Comparison of ENCODE assay signal across 25 cellular contexts in the genomic region with DNA sequence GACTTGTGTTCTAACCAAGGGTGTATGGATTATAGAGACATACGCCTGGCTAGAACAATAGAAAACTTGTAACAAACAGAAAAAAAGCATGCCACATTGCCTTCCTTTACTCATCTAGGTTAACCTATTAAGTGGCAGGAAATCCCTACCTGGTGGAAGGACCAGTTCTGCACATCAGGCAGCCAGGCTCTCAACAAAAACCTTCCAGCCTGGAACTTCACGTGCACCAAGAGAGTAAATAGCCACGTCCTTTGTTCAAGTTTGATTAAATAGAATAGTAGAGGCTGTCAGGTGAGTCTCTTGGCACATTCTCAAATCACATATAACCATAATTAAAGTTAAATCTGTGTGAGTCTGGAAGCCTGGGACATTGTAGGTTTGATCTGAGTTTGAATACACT.
A peak's percentile ranks its signal among the peaks of the same experiment; 100 is the strongest.
DNase-seq lines count a peak whose midpoint lies in the region; ATAC-seq and TF ChIP-seq lines count a peak whose summit lies in the region.
"Had no signal": no experiment of that assay in that cellular context is flagged by ENCODE, and none has a peak within 500 bp of the region (broad histone marks: within the 10 kb centered on the region; RNA-seq: fewer than 3 reads in every experiment).

No MANE protein-coding gene starts in this region.

- H3K36me3 ChIP-seq in RWPE2 (ENCODE audit: low read depth): no peaks in the 10 kb centered on the region
- H3K36me3 ChIP-seq in prostate gland: no peaks in the 10 kb centered on the region
- H3K36me3 ChIP-seq: cardiac muscle cell, gastroesophageal sphincter, HAP-1 had no signal

- H3K9me3 ChIP-seq in RWPE2 (ENCODE audit: severe bottlenecking) (no peaks in the 10 kb centered on the region), prostate gland (no peaks in the 10 kb centered on the region)
- H3K9me3 ChIP-seq: gastroesophageal sphincter, HAP-1, psoas muscle had no signal

- H3K27ac ChIP-seq in RWPE2 (ENCODE audit: poor library complexity, severe bottlenecking) (no peak overlapping the region), prostate gland (no peak overlapping the region)
- H3K27ac ChIP-seq: cardiac muscle cell, gastroesophageal sphincter, psoas muscle, skin epidermis had no signal

- H3K27me3 ChIP-seq in RWPE2 (ENCODE audit: insufficient read depth, poor library complexity, severe bottlenecking): no peaks in the 10 kb centered on the region
- no peaks in the 10 kb centered on the region for H3K27me3 ChIP-seq in prostate gland (replicated peaks; ENCODE audit: insufficient read depth)
- H3K27me3 ChIP-seq: cardiac muscle cell, gastroesophageal sphincter had no signal

- intact Hi-C loops in prostate gland (cut with DNase I): no loop called here

- no peak for TF ChIP-seq CTCF in RWPE2 (IDR thresholded peaks at IDR 0.05; ENCODE audit: poor library complexity, severe bottlenecking)
- TF ChIP-seq CTCF in prostate gland (IDR thresholded peaks at IDR 0.05): no peak

- peak; percentile 12; the same call in 2 of the 3 replicates for ATAC-seq in RWPE2 (ENCODE audit: low read depth)
- no peak for ATAC-seq in GM19467 (IDR thresholded peaks at IDR 0.05; ENCODE audit: unreplicated experiment)
- no peak for ATAC-seq in GM21825 (IDR thresholded peaks at IDR 0.05; ENCODE audit: unreplicated experiment)
- ATAC-seq: activated naive CD4-positive, alpha-beta T cell treated with anti-CD3 and anti-CD28 coated beads, Interleukin-2, amount 50 U/mL, for 72 hours had no signal

- no peak for TF ChIP-seq POLR2A in prostate gland (IDR thresholded peaks at IDR 0.05)

- peak; percentile 11 for DNase-seq in NCI-H2196 (lab: John Stamatoyannopoulos, UW; ENCODE audit: unreplicated experiment)
- DNase-seq in NCI-H2196 treated with DMSO at 0.1 percent for 48 hours (lab: John Stamatoyannopoulos, UW; ENCODE audit: unreplicated experiment): no peak
- DNase-seq in NCI-H2081 treated with DMSO at 0.1 percent for 48 hours (lab: John Stamatoyannopoulos, UW): peak; percentile 76
- no peak for DNase-seq in RWPE2 (ENCODE audit: low spot score)
- peak; percentile 50 for DNase-seq in prostate gland (ENCODE audit: low spot score)
- no peak for DNase-seq in activated CD8-positive, alpha-beta memory T cell treated with anti-CD3 and anti-CD28 coated beads for 24 hours
- DNase-seq: activated CD4-positive, alpha-beta T cell treated with anti-CD3 and anti-CD28 coated beads, Interleukin-2, amount 50 U/mL, for 4 hours; activated CD4-positive, CD25-positive, alpha-beta regulatory T cell; activated CD8-positive, alpha-beta memory T cell treated with anti-CD3 and anti-CD28 coated beads, Interleukin-2, amount 50 U/mL, for 48 hours; anterior cingulate cortex; CD4-positive, alpha-beta memory T cell; cortex of kidney; DND-41; NCI-H1092 treated with DMSO at 0.1 percent for 48 hours; NCI-H2171 treated with DMSO at 0.1 percent for 48 hours; NCI-H82; SHP77 had no signal

- no peak overlapping the region for H3K4me3 ChIP-seq in RWPE2 (ENCODE audit: severe bottlenecking)
- H3K4me3 ChIP-seq in prostate gland: no peak overlapping the region
- H3K4me3 ChIP-seq: cardiac muscle cell, gastroesophageal sphincter, HAP-1, psoas muscle, skin epidermis had no signal

- H3K4me1 ChIP-seq in RWPE2 (ENCODE audit: insufficient read depth, poor library complexity, severe bottlenecking) (no peaks in the 10 kb centered on the region), prostate gland (replicated peaks) (peaks cover 3% of the 10 kb centered on the region)
- H3K4me1 ChIP-seq: HAP-1 had no signal

- whole genome bisulfite sequencing in prostate gland: 52% methylated on average over 3 of the region's 3 CpGs

Comparison
In these comparisons a context has a peak if more than half of its experiments do, and no peak if none do; other contexts are left out.
1. DNase-seq: peak in NCI-H2196 (single experiment), NCI-H2081 treated with DMSO at 0.1 percent for 48 hours (single experiment) and prostate gland (single experiment); none in NCI-H2196 treated with DMSO at 0.1 percent for 48 hours (single experiment), RWPE2 (single experiment) and activated CD8-positive, alpha-beta memory T cell treated with anti-CD3 and anti-CD28 coated beads for 24 hours (single experiment).